37 cellular contexts compared by ENCODE assay signal in the genomic region with DNA sequence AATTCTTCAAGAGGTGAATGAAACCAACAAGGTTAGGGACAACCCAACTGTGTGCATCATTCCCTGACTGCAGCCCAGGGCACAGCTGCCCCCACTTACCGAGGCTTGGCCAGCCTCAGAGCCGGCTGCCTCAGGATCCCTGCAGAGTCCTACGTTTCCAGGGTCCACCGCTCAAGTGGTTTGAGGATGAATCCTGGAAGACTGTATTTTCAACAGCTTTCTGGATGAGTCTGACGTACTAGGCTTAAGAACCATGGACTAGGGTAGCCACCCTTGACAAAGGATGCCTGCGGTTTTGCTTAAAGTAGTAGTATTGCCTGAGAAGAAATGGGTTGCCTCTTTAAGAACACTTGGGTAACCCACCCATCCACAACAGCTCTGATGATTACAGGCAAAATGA.
DNase-seq lines count a peak whose midpoint lies in the region; ATAC-seq, FAIRE-seq and TF ChIP-seq lines count a peak whose summit lies in the region.
"Had no signal": no experiment of that assay in that cellular context is flagged by ENCODE, and none has a peak within 500 bp of the region (broad histone marks: within the 10 kb centered on the region; RNA-seq: fewer than 3 reads in every experiment).

No MANE protein-coding gene starts in this region.

- no peak overlapping the region for H4K91ac ChIP-seq in neuronal stem cell (ENCODE audit: low read depth, low read length, poor library complexity)

- no peaks in the 10 kb centered on the region for H3K9me3 Mint-ChIP-seq in osteocyte (ENCODE audit: unreplicated experiment)
- H3K9me3 Mint-ChIP-seq: CD14-positive monocyte; CD4-positive, alpha-beta memory T cell; CD4-positive, alpha-beta T cell; CD4-positive, CD25-positive, alpha-beta regulatory T cell; CD8-positive, alpha-beta memory T cell; CD8-positive, alpha-beta T cell had no signal

- H4K8ac ChIP-seq in neuronal stem cell (ENCODE audit: low read depth, low read length): no peak overlapping the region

- H3K9ac ChIP-seq in neuronal stem cell (ENCODE audit: low read depth, low read length, poor library complexity): no peak overlapping the region
- H3K9ac ChIP-seq: BLaER1; BLaER1 treated with 17β-estradiol and CSF1 and Interleukin-3, amounts not matched to agents 10 nM and 100 nM had no signal

- peak; percentile 27 for DNase-seq in ecto neural progenitor cell (ENCODE audit: low spot score)
- no peak for DNase-seq in neuronal stem cell (ENCODE audit: low spot score)
- DNase-seq in osteoblast (ENCODE audit: insufficient read length, low spot score, missing footprints): peak; percentile 66
- peak; percentile 59 for DNase-seq in osteocyte (ENCODE audit: extremely low spot score, unreplicated experiment)
- no peak for DNase-seq in pancreas
- DNase-seq in GM12892 (ENCODE audit: insufficient read length): no peak
- DNase-seq in NOMO-1 treated with DMSO at 0.1 percent for 48 hours (lab: John Stamatoyannopoulos, UW; ENCODE audit: unreplicated experiment): no peak
- DNase-seq: 8988T; ACHN; AML-193; BE2C; C1 segment of cervical spinal cord; Caco-2; Calu3; CD4-positive, alpha-beta memory T cell; CD4-positive, alpha-beta T cell; CD4-positive, CD25-positive, alpha-beta regulatory T cell; CD8-positive, alpha-beta memory T cell; CD8-positive, alpha-beta T cell; COR-L47; DMS 273 treated with DMSO at 0.1 percent for 48 hours; DMS153; DMS53; DMS79; DMS79 treated with DMSO at 0.1 percent for 48 hours; DND-41; EL had no signal

- no peak overlapping the region for H3K27ac ChIP-seq in neuronal stem cell (replicated peaks; ENCODE audit: low read length)
- H3K27ac ChIP-seq in osteoblast (ENCODE audit: low read depth, low read length): no peak overlapping the region
- no peak overlapping the region for H3K27ac ChIP-seq in pancreas
- H3K27ac ChIP-seq: 22Rv1; A549; BLaER1; BLaER1 treated with 17β-estradiol and CSF1 and Interleukin-3, amounts not matched to agents 10 nM and 100 nM; C4-2B had no signal

- no peak overlapping the region for H3K27ac Mint-ChIP-seq in osteocyte (ENCODE audit: unreplicated experiment)
- H3K27ac Mint-ChIP-seq: B cell; CD4-positive, alpha-beta memory T cell; CD4-positive, alpha-beta T cell; CD8-positive, alpha-beta memory T cell; CD8-positive, alpha-beta T cell had no signal

- no peak overlapping the region for H3K4me3 ChIP-seq in neuronal stem cell (ENCODE audit: low read length in 2 of 2)
- no peak overlapping the region for H3K4me3 ChIP-seq in osteoblast (ENCODE audit: insufficient read depth, low read length)
- no peak overlapping the region for H3K4me3 ChIP-seq in pancreas
- H3K4me3 ChIP-seq: A549; BLaER1; BLaER1 treated with 17β-estradiol and CSF1 and Interleukin-3, amounts not matched to agents 10 nM and 100 nM had no signal

- H3K18ac ChIP-seq in neuronal stem cell (ENCODE audit: low read length): no peak overlapping the region

- no peaks in the 10 kb centered on the region for H3K79me1 ChIP-seq in neuronal stem cell (ENCODE audit: low read depth, low read length)

- ATAC-seq in pancreas: no peak
- no peak for ATAC-seq in HG02763 (IDR thresholded peaks at IDR 0.05; ENCODE audit: unreplicated experiment)
- ATAC-seq: A549; CD8-positive, alpha-beta T cell had no signal

- no peak overlapping the region for H2BK15ac ChIP-seq in neuronal stem cell (ENCODE audit: low read length)

- FAIRE-seq in pancreas (lab: Jason Lieb, UNC) (no peak), GM12892 (lab: Jason Lieb, UNC) (no peak)
- FAIRE-seq: A204.1, A549, D721Med had no signal

- no peaks in the 10 kb centered on the region for H3K4me1 Mint-ChIP-seq in osteocyte (ENCODE audit: unreplicated experiment)
- H3K4me1 Mint-ChIP-seq: B cell; CD4-positive, CD25-positive, alpha-beta regulatory T cell; CD8-positive, alpha-beta memory T cell had no signal

- H3K23ac ChIP-seq in neuronal stem cell (ENCODE audit: low read depth, low read length, poor library complexity): no peak overlapping the region

- H3K4me1 ChIP-seq in neuronal stem cell (ENCODE audit: control insufficient read depth in 2 of 2, insufficient read depth in 1 of 2, low read depth in 1 of 2, low read length in 2 of 2) (peaks cover 2 to 12% of the 10 kb centered on the region in 2 donors), osteoblast (ENCODE audit: insufficient read depth, low read length) (no peaks in the 10 kb centered on the region), pancreas (no peaks in the 10 kb centered on the region)
- H3K4me1 ChIP-seq: A549, BE2C, BLaER1, Caco-2 had no signal

- H3K36me3 ChIP-seq in neuronal stem cell (replicated peaks in 1 of 2; ENCODE audit: control insufficient read depth in 2 of 2, insufficient read depth in 2 of 2, low read length in 2 of 2): no peaks in the 10 kb centered on the region
- H3K36me3 ChIP-seq in osteoblast (ENCODE audit: insufficient read depth, low read length): no peaks in the 10 kb centered on the region
- H3K36me3 ChIP-seq in pancreas: no peaks in the 10 kb centered on the region
- H3K36me3 ChIP-seq: BE2C; BLaER1 treated with 17β-estradiol and CSF1 and Interleukin-3, amounts not matched to agents 10 nM and 100 nM had no signal

- no peak overlapping the region for H3K4me3 Mint-ChIP-seq in osteocyte (ENCODE audit: unreplicated experiment)
- H3K4me3 Mint-ChIP-seq: B cell; CD14-positive monocyte; CD4-positive, alpha-beta memory T cell; CD4-positive, alpha-beta T cell; CD4-positive, CD25-positive, alpha-beta regulatory T cell; CD8-positive, alpha-beta memory T cell; CD8-positive, alpha-beta T cell had no signal

- TF ChIP-seq CTCF in osteoblast (IDR thresholded peaks at IDR 0.05; ENCODE audit: extremely low read depth, low read depth, low read length) (no peak), osteocyte (IDR thresholded peaks at IDR 0.05) (no peak), pancreas (IDR thresholded peaks at IDR 0.05) (no peak)

- H3K9me3 ChIP-seq in neuronal stem cell (replicated peaks in 1 of 2; ENCODE audit: control insufficient read depth in 2 of 2, insufficient read depth in 1 of 2, low read depth in 1 of 2, low read length in 2 of 2): no peaks in the 10 kb centered on the region
- H3K9me3 ChIP-seq in osteoblast (ENCODE audit: low read depth, low read length): no peaks in the 10 kb centered on the region
- H3K9me3 ChIP-seq in pancreas: no peaks in the 10 kb centered on the region
- H3K9me3 ChIP-seq: A549; BE2C; BLaER1; BLaER1 treated with 17β-estradiol and CSF1 and Interleukin-3, amounts not matched to agents 10 nM and 100 nM; Caco-2 had no signal

- H2AK5ac ChIP-seq in neuronal stem cell (ENCODE audit: low read depth, low read length): peak overlapping the region; percentile 67

- H3K36me3 Mint-ChIP-seq in osteocyte (ENCODE audit: unreplicated experiment): no peaks in the 10 kb centered on the region

- WGBS in neuronal stem cell (ENCODE audit: extremely low coverage in 2 of 2, insufficient read length in 2 of 2, insufficient replicate concordance in 1 of 2), 2 donors: no CpG with 5 or more reads among the region's 6 CpGs
- WGBS in pancreas, 2 donors: 79 to 96% methylated on average over 6 of the region's 6 CpGs

- H3K4me2 ChIP-seq in neuronal stem cell (ENCODE audit: insufficient read depth, low read length, poor library complexity, severe bottlenecking) (no peak overlapping the region), osteoblast (ENCODE audit: insufficient read depth, low read length) (no peak overlapping the region)
- H3K4me2 ChIP-seq: A549; BLaER1; BLaER1 treated with 17β-estradiol and CSF1 and Interleukin-3, amounts not matched to agents 10 nM and 100 nM had no signal

- H3K4ac ChIP-seq in neuronal stem cell (ENCODE audit: low read length): no peak overlapping the region

- intact Hi-C loops in pancreas (cut with DNase I): no loop called here

- no peak overlapping the region for H2BK12ac ChIP-seq in neuronal stem cell (ENCODE audit: low read length)

- peaks cover 4% of the 10 kb centered on the region for H4K20me1 ChIP-seq in osteoblast (ENCODE audit: insufficient read depth, low read length)
- H4K20me1 ChIP-seq: BLaER1; BLaER1 treated with 17β-estradiol and CSF1 and Interleukin-3, amounts not matched to agents 10 nM and 100 nM had no signal

- H3K27me3 Mint-ChIP-seq in osteocyte (ENCODE audit: unreplicated experiment): no peaks in the 10 kb centered on the region
- H3K27me3 Mint-ChIP-seq: B cell; CD4-positive, alpha-beta memory T cell; CD4-positive, alpha-beta T cell; CD4-positive, CD25-positive, alpha-beta regulatory T cell; CD8-positive, alpha-beta memory T cell had no signal

- H3K14ac ChIP-seq in neuronal stem cell (ENCODE audit: low read length): no peak overlapping the region

- no peak for TF ChIP-seq POLR2A in GM12892 (IDR thresholded peaks at IDR 0.05; ENCODE audit: low read depth, low read length)

- H2BK5ac ChIP-seq in neuronal stem cell (ENCODE audit: low read length): no peak overlapping the region

- H3K79me2 ChIP-seq in osteoblast (ENCODE audit: insufficient read depth, low read length): no peaks in the 10 kb centered on the region

- H2AFZ ChIP-seq in neuronal stem cell (ENCODE audit: low read length) (no peak overlapping the region), osteoblast (ENCODE audit: low read length) (no peak overlapping the region)

- H3K27me3 ChIP-seq in neuronal stem cell (ENCODE audit: control insufficient read depth in 3 of 3, insufficient read depth in 3 of 3, low read depth in 1 of 3, low read length in 3 of 3) (no peaks in the 10 kb centered on the region), osteoblast (ENCODE audit: insufficient read depth, low read length) (no peaks in the 10 kb centered on the region), pancreas (no peaks in the 10 kb centered on the region)
- H3K27me3 ChIP-seq: BE2C; BLaER1; BLaER1 treated with 17β-estradiol and CSF1 and Interleukin-3, amounts not matched to agents 10 nM and 100 nM had no signal

- H2BK120ac ChIP-seq in neuronal stem cell (ENCODE audit: low read depth, low read length): no peak overlapping the region

Comparison
In these comparisons a context has a peak if more than half of its experiments do, and no peak if none do; other contexts are left out.
1. DNase-seq: peak in ecto neural progenitor cell (single experiment), osteoblast (single experiment) and osteocyte (single experiment); none in neuronal stem cell (single experiment), pancreas (0 of 6), GM12892 (single experiment) and NOMO-1 treated with DMSO at 0.1 percent for 48 hours (single experiment).